ENCODE assay signal across 8 cellular contexts in the genomic region with DNA sequence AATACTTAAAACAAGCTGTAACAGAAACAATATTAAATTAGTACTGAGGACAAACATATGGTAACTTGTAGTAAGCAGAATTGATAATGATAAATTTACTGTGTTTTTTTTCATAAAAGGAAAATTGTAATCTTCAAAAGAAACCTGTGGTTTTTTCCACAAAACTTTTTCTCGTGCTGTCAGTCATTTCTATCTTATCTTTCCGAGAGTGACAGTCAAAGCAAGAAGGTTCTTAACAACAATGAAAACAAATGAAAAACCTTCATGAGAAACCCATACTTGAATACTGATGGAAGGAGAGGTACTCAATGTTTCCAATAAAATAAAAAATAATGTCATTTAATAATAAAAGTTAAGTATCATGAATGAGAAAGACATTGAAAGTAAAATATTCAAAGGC.
"Had no signal": no experiment of that assay in that cellular context is flagged by ENCODE, and none has a peak within 500 bp of the region (broad histone marks: within the 10 kb centered on the region; RNA-seq: fewer than 3 reads in every experiment).

No MANE protein-coding gene starts in this region.

- FAIRE-seq: H1, H54, HTR-8/SVneo had no signal

- ATAC-seq: GM23338 had no signal

- H3K4me2 ChIP-seq: GM23338 had no signal

- DNase-seq: H9, HCEC 1CT, IMR-90, KBM-7 had no signal

- H2AFZ ChIP-seq: GM23338 had no signal

- H3K4me3 ChIP-seq: GM23338 had no signal
